Comparison of ENCODE assay signal across 21 cellular contexts in the genomic region with DNA sequence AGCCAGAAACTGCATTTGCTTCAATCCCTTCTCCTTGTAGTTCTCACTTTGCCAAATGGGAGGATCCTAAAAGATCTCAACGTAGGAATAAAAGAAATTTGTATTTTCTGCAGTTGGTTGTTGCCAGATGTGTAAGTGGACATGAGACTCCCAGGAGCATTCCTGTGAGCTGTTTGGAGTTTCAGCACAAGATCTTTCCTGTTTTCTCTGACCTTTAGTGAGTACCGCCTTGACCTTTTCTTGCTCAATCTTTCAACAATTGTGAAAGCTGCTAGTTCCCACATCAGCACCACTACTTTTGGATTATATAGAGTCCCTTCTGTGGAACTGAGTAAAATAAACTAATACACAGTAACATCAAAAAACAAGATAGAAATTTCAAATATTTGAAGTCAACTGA.
DNase-seq lines count a peak whose midpoint lies in the region; ATAC-seq, FAIRE-seq and TF ChIP-seq lines count a peak whose summit lies in the region.
"Had no signal": no experiment of that assay in that cellular context is flagged by ENCODE, and none has a peak within 500 bp of the region (broad histone marks: within the 10 kb centered on the region; RNA-seq: fewer than 3 reads in every experiment).

No MANE protein-coding gene starts in this region.

- H3K27me3 Mint-ChIP-seq in H9 (ENCODE audit: low read depth) = no peaks in the 10 kb centered on the region
- H3K27me3 Mint-ChIP-seq: CD4-positive, CD25-positive, alpha-beta regulatory T cell; IgD-negative memory B cell had no signal

- no peak for TF ChIP-seq RAD21 in H1 (IDR thresholded peaks at IDR 0.05 in 1 of 2, conservative IDR thresholded peaks at IDR 0.05 in 1 of 2; ENCODE audit: low read depth in 2 of 2, low read length in 2 of 2)

- TF ChIP-seq POLR2A in NB4 (IDR thresholded peaks at IDR 0.05; ENCODE audit: extremely low read depth, insufficient read length) (no peak), H1 (IDR thresholded peaks at IDR 0.05; ENCODE audit: control extremely low read depth in 1 of 2, low read depth in 2 of 2, low read length in 2 of 2) (no peak)

- FAIRE-seq in H1 (lab: Jason Lieb, UNC) = no peak
- FAIRE-seq: GM12878 had no signal

- no peak for DNase-seq in H9
- DNase-seq in NB4 (ENCODE audit: low read depth) = peak; percentile 3
- no peak for DNase-seq in H1 (ENCODE audit: low read depth in 1 of 2, low spot score in 2 of 2)
- peak; percentile 26 for DNase-seq in mesenchymal stem cell
- no peak for DNase-seq in activated CD4-positive, alpha-beta T cell treated with anti-CD3 and anti-CD28 coated beads, Interleukin-2, amount 50 U/mL, for 48 hours
- no peak for DNase-seq in DMS114 treated with DMSO at 0.1 percent for 48 hours (lab: John Stamatoyannopoulos, UW; ENCODE audit: unreplicated experiment)
- DNase-seq in stimulated activated naive CD8-positive, alpha-beta T cell treated with anti-CD3 and anti-CD28 coated beads, Interleukin-15, Interleukin-2, amounts not matched to agents 100 U/mL and 50 U/mL, for 24 hours = no peak
- DNase-seq: CD4-positive, CD25-positive, alpha-beta regulatory T cell; COR-L47; DMS79 treated with DMSO at 0.1 percent for 48 hours; NCI-H1092; NCI-H1436; NCI-H187 treated with DMSO at 0.1 percent for 48 hours; NCI-H2107; NCI-H446 treated with DMSO at 0.1 percent for 48 hours; NCI-H526 treated with DMSO at 0.1 percent for 48 hours had no signal

- H2BK120ac ChIP-seq in H9 (ENCODE audit: low read depth, low read length, poor library complexity, severe bottlenecking) (no peak overlapping the region), H1 (replicated peaks; ENCODE audit: low read depth, low read length) (no peak overlapping the region), mesenchymal stem cell (ENCODE audit: low read depth, low read length) (no peak overlapping the region)

- no peak overlapping the region for H3K4me2 ChIP-seq in H9 (ENCODE audit: insufficient read depth, insufficient read length, low read length)
- no peak overlapping the region for H3K4me2 ChIP-seq in H1 (ENCODE audit: insufficient read depth in 1 of 2, low read depth in 2 of 2, low read length in 2 of 2)
- no peak overlapping the region for H3K4me2 ChIP-seq in mesenchymal stem cell (ENCODE audit: low read length, poor library complexity, severe bottlenecking)

- H4K91ac ChIP-seq in H9 (ENCODE audit: insufficient read length, low read depth, low read length) (no peak overlapping the region), H1 (replicated peaks; ENCODE audit: insufficient read length, low read length) (no peak overlapping the region), mesenchymal stem cell (ENCODE audit: low read length) (no peak overlapping the region)

- no peaks in the 10 kb centered on the region for H3K79me1 ChIP-seq in H9 (ENCODE audit: insufficient read depth, low read depth, low read length, poor library complexity, severe bottlenecking)
- H3K79me1 ChIP-seq in H1 (ENCODE audit: low read depth, low read length) = no peaks in the 10 kb centered on the region
- no peaks in the 10 kb centered on the region for H3K79me1 ChIP-seq in mesenchymal stem cell (replicated peaks; ENCODE audit: low read length, poor library complexity, severe bottlenecking)

- H2BK5ac ChIP-seq in H9 (ENCODE audit: insufficient read length, low read length) (no peak overlapping the region), H1 (ENCODE audit: low read depth, low read length) (no peak overlapping the region), mesenchymal stem cell (ENCODE audit: low read depth, low read length, poor library complexity, severe bottlenecking) (no peak overlapping the region)

- H3K9me3 ChIP-seq in H9 (ENCODE audit: control insufficient read depth, low read depth, low read length) (no peaks in the 10 kb centered on the region), H1 (ENCODE audit: insufficient read depth in 2 of 2, low read depth in 1 of 2, low read length in 1 of 2) (no peaks in the 10 kb centered on the region), mesenchymal stem cell (ENCODE audit: control insufficient read depth, low read length) (no peaks in the 10 kb centered on the region)
- H3K9me3 ChIP-seq: HAP-1, SJSA1 had no signal

- H2BK20ac ChIP-seq in H9 (ENCODE audit: low read depth, low read length, poor library complexity, severe bottlenecking) (no peak overlapping the region), H1 (ENCODE audit: low read length) (no peak overlapping the region)

- no peak overlapping the region for H4K8ac ChIP-seq in H9 (replicated peaks; ENCODE audit: insufficient read length, low read depth, low read length)
- H4K8ac ChIP-seq in H1 (ENCODE audit: extremely low read depth, insufficient read depth, low read length) = no peak overlapping the region
- no peak overlapping the region for H4K8ac ChIP-seq in mesenchymal stem cell (ENCODE audit: low read length)

- H3K4me3 Mint-ChIP-seq in H9 = no peak overlapping the region
- H3K4me3 Mint-ChIP-seq: CD4-positive, CD25-positive, alpha-beta regulatory T cell; IgD-negative memory B cell had no signal

- H3K4me1 ChIP-seq in H9 (ENCODE audit: insufficient read depth, low read length) = no peaks in the 10 kb centered on the region
- no peaks in the 10 kb centered on the region for H3K4me1 ChIP-seq in H1 (replicated peaks in 1 of 4; ENCODE audit: control insufficient read depth in 3 of 4, insufficient read depth in 4 of 4, low read length in 3 of 4)
- no peaks in the 10 kb centered on the region for H3K4me1 ChIP-seq in mesenchymal stem cell (ENCODE audit: control insufficient read depth, insufficient read depth, low read depth, low read length)
- H3K4me1 ChIP-seq: HAP-1, SJSA1 had no signal

- no peaks in the 10 kb centered on the region for H3K36me3 Mint-ChIP-seq in H9 (ENCODE audit: insufficient read depth in 1 of 3, low read depth in 3 of 3)
- H3K36me3 Mint-ChIP-seq: CD4-positive, CD25-positive, alpha-beta regulatory T cell; IgD-negative memory B cell had no signal

- H3K36me3 ChIP-seq in H1 (ENCODE audit: control insufficient read depth in 2 of 4, insufficient read depth in 4 of 4, low read length in 3 of 4) (no peaks in the 10 kb centered on the region), mesenchymal stem cell (ENCODE audit: control insufficient read depth in 1 of 2, insufficient read depth in 2 of 2, low read depth in 1 of 2, low read length in 2 of 2) (no peaks in the 10 kb centered on the region)
- H3K36me3 ChIP-seq: HAP-1, SJSA1 had no signal

- H4K20me1 ChIP-seq in H9 (ENCODE audit: control insufficient read depth, insufficient read depth, insufficient read length) (no peaks in the 10 kb centered on the region), H1 (replicated peaks in 1 of 2; ENCODE audit: control insufficient read depth in 1 of 2, insufficient read depth in 2 of 2, low read length in 2 of 2) (no peaks in the 10 kb centered on the region)

- no peak overlapping the region for H2BK12ac ChIP-seq in H9 (ENCODE audit: insufficient read length, low read depth, low read length)
- no peak overlapping the region for H2BK12ac ChIP-seq in H1 (ENCODE audit: low read depth, low read length)
- no peak overlapping the region for H2BK12ac ChIP-seq in mesenchymal stem cell (ENCODE audit: low read length in 2 of 2)

- H2AFZ ChIP-seq in H9 (ENCODE audit: low read length) (peak overlapping the region; percentile 23), H1 (ENCODE audit: low read length) (0 out of 2 replicates have a peak overlapping the region, but pooled peaks have one; percentile 17), mesenchymal stem cell (ENCODE audit: low read depth, low read length) (no peak overlapping the region)

- H3K14ac ChIP-seq in H9 (ENCODE audit: insufficient read depth, low read length) (no peak overlapping the region), H1 (ENCODE audit: insufficient read length) (no peak overlapping the region), mesenchymal stem cell (ENCODE audit: low read length in 2 of 2) (no peak overlapping the region)

- no peak for ATAC-seq in stimulated activated naive CD8-positive, alpha-beta T cell treated with anti-CD3 and anti-CD28 coated beads, Interleukin-15, Interleukin-2, amounts not matched to agents 100 U/mL and 50 U/mL, for 24 hours
- ATAC-seq: GM12878, Right ventricle myocardium inferior had no signal

- WGBS in H9 (ENCODE audit: extremely low coverage, insufficient read length, low lambda C conversion rate) = no CpG with 5 or more reads among the region's 2 CpGs
- 90% methylated on average over 2 of the region's 2 CpGs; no CpG with 5 or more reads in 1 of the 2 experiments for WGBS in H1 (ENCODE audit: extremely low coverage in 1 of 2, insufficient coverage in 1 of 2, insufficient read length in 1 of 2, insufficient replicate concordance in 2 of 2, low coverage in 1 of 2, low lambda C conversion rate in 2 of 2, missing lambda C conversion rate in 1 of 2), 2 experiments
- WGBS in mesenchymal stem cell = 17% methylated on average over 1 of the region's 2 CpGs

- H3K9ac ChIP-seq in H9 (ENCODE audit: extremely low read depth, insufficient read length, low read length) = no peak overlapping the region
- no peak overlapping the region for H3K9ac ChIP-seq in H1 (replicated peaks in 1 of 4; ENCODE audit: extremely low read depth in 1 of 4, low read depth in 3 of 4, low read length in 3 of 4)
- no peak overlapping the region for H3K9ac ChIP-seq in mesenchymal stem cell (ENCODE audit: low read length)

- no peak overlapping the region for H3K18ac ChIP-seq in H9 (ENCODE audit: insufficient read length, low read depth, low read length)
- no peak overlapping the region for H3K18ac ChIP-seq in H1 (ENCODE audit: extremely low read depth, low read length)
- H3K18ac ChIP-seq in mesenchymal stem cell (ENCODE audit: low read depth in 1 of 2, low read length in 2 of 2) = no peak overlapping the region

- TF ChIP-seq CTCF in H9 (conservative IDR thresholded peaks at IDR 0.05) (no peak), NB4 (IDR thresholded peaks at IDR 0.05; ENCODE audit: low read depth, low read length) (no peak), H1 (IDR thresholded peaks at IDR 0.05; ENCODE audit: control extremely low read depth in 1 of 3, insufficient read depth in 1 of 3, low read depth in 1 of 3, low read length in 3 of 3) (no peak)

- CTCF ChIA-PET in H1 (lab: Charles Lee; ENCODE audit: partially characterized antibody) = interaction anchor here (0.8 kb wide), 1 partner anchor 10 kb away, joined by 3 read pairs; no protein-coding TSS in a partner anchor

- POLR2A ChIA-PET in H1 (lab: Charles Lee; ENCODE audit: partially characterized antibody) = no interaction called here

- H3K23ac ChIP-seq in H9 (ENCODE audit: insufficient read length, low read depth, low read length) = no peak overlapping the region
- H3K23ac ChIP-seq in H1 (ENCODE audit: insufficient read length) = no peak overlapping the region
- H3K23ac ChIP-seq in mesenchymal stem cell (ENCODE audit: low read length in 2 of 2) = no peak overlapping the region

- H3K56ac ChIP-seq in H9 (ENCODE audit: insufficient read length, low read depth, low read length) (no peak overlapping the region), H1 (replicated peaks; ENCODE audit: insufficient read length, low read depth, low read length) (no peak overlapping the region)

- H2AK5ac ChIP-seq in H9 (ENCODE audit: insufficient read length, low read length) (no peak overlapping the region), H1 (ENCODE audit: low read depth, low read length) (no peak overlapping the region), mesenchymal stem cell (ENCODE audit: low read length, severe bottlenecking) (no peak overlapping the region)

- no peak overlapping the region for H3K4ac ChIP-seq in H9 (ENCODE audit: low read depth, low read length)
- no peak overlapping the region for H3K4ac ChIP-seq in H1 (replicated peaks; ENCODE audit: insufficient read length, low read depth, low read length)
- no peak overlapping the region for H3K4ac ChIP-seq in mesenchymal stem cell (ENCODE audit: low read depth in 1 of 2, low read length in 2 of 2)

- H3K4me3 ChIP-seq in NB4 (ENCODE audit: low read depth, low read length) = no peak overlapping the region
- no peak overlapping the region for H3K4me3 ChIP-seq in H1 (ENCODE audit: extremely low read depth in 1 of 4, insufficient read depth in 2 of 4, low read depth in 3 of 4, low read length in 4 of 4)
- H3K4me3 ChIP-seq in mesenchymal stem cell (ENCODE audit: insufficient read depth in 1 of 2, low read depth in 1 of 2, low read length in 2 of 2) = no peak overlapping the region
- H3K4me3 ChIP-seq: GM12878, HAP-1, SJSA1 had no signal

- H3K79me2 ChIP-seq in H9 (ENCODE audit: insufficient read depth, low read length) (no peaks in the 10 kb centered on the region), H1 (ENCODE audit: control insufficient read depth in 1 of 2, insufficient read depth in 2 of 2, low read length in 2 of 2) (no peaks in the 10 kb centered on the region)

- no peak for TF ChIP-seq EP300 in H1 (IDR thresholded peaks at IDR 0.05; ENCODE audit: borderline replicate concordance in 1 of 2, low read depth in 2 of 2, low read length in 2 of 2)

- H3K27ac ChIP-seq in H9 (ENCODE audit: insufficient read length, low read depth, low read length) (no peak overlapping the region), H1 (ENCODE audit: low read depth, low read length) (no peak overlapping the region), mesenchymal stem cell (ENCODE audit: low read length, poor library complexity, severe bottlenecking) (no peak overlapping the region)
- H3K27ac ChIP-seq: SJSA1 had no signal

- H4K5ac ChIP-seq in H9 (ENCODE audit: insufficient read length, low read depth, low read length) (no peak overlapping the region), H1 (ENCODE audit: insufficient read length, low read depth, low read length) (no peak overlapping the region)

- no peak overlapping the region for H3T11ph ChIP-seq in H9 (ENCODE audit: low read length)

- no peaks in the 10 kb centered on the region for H3K23me2 ChIP-seq in H9 (ENCODE audit: insufficient read length, low read depth, low read length, poor library complexity, severe bottlenecking)
- no peaks in the 10 kb centered on the region for H3K23me2 ChIP-seq in H1 (ENCODE audit: low read depth, low read length)

- no peaks in the 10 kb centered on the region for H3K4me1 Mint-ChIP-seq in H9
- H3K4me1 Mint-ChIP-seq: CD4-positive, CD25-positive, alpha-beta regulatory T cell; IgD-negative memory B cell had no signal

- H3K27me3 ChIP-seq in H9 (ENCODE audit: insufficient read depth, low read length) = no peaks in the 10 kb centered on the region
- no peaks in the 10 kb centered on the region for H3K27me3 ChIP-seq in H1 (replicated peaks in 1 of 4; ENCODE audit: control insufficient read depth in 3 of 4, extremely low read depth in 1 of 4, insufficient read depth in 3 of 4, low read length in 3 of 4)
- H3K27me3 ChIP-seq in mesenchymal stem cell (ENCODE audit: control insufficient read depth in 1 of 2, insufficient read depth in 1 of 2, low read length in 2 of 2) = no peaks in the 10 kb centered on the region
- H3K27me3 ChIP-seq: SJSA1 had no signal

- H3K9me3 Mint-ChIP-seq in H9 = no peaks in the 10 kb centered on the region

- no peak overlapping the region for H2BK15ac ChIP-seq in H9 (ENCODE audit: low read depth, low read length)
- no peak overlapping the region for H2BK15ac ChIP-seq in H1 (ENCODE audit: low read length)
- H2BK15ac ChIP-seq in mesenchymal stem cell (ENCODE audit: low read depth, poor library complexity, severe bottlenecking) = no peak overlapping the region

- no peak overlapping the region for H3K27ac Mint-ChIP-seq in H9
- H3K27ac Mint-ChIP-seq: CD4-positive, CD25-positive, alpha-beta regulatory T cell; IgD-negative memory B cell had no signal

Comparison
In these comparisons a context has a peak if more than half of its experiments do, and no peak if none do; other contexts are left out.
1. DNase-seq: peak in NB4 (single experiment) and mesenchymal stem cell (single experiment); none in H9 (single experiment), H1 (0 of 2), activated CD4-positive, alpha-beta T cell treated with anti-CD3 and anti-CD28 coated beads, Interleukin-2, amount 50 U/mL, for 48 hours (0 of 2), DMS114 treated with DMSO at 0.1 percent for 48 hours (single experiment) and stimulated activated naive CD8-positive, alpha-beta T cell treated with anti-CD3 and anti-CD28 coated beads, Interleukin-15, Interleukin-2, amounts not matched to agents 100 U/mL and 50 U/mL, for 24 hours (single experiment).